ENCODE assay signal across 3 cellular contexts in the genomic region with DNA sequence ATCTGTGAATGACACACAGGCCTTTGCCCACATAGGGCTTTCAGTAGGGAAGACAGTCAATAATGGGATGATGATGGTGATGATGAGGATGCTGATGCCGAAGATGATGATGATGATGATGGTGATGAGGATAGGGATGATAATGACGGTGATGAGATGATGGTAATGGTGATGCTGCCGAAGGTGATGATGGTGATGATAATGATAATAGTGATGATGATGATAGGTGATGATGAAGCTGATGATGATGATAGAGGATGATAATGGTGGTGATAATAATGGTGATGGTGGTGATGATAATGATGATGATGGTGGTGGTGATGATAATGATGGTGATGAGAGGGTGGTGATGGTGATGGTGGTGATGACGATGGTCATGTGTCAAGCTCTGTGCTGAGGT.
TF ChIP-seq lines count a peak whose summit lies in the region.

No MANE protein-coding gene starts in this region.

TF ChIP-seq in SK-N-SH, 30 proteins besides CTCF, POLR2A, EP300 and RAD21:
- TF ChIP-seq TCF12 (IDR thresholded peaks at IDR 0.05), result no peak

TF ChIP-seq in SK-N-SH treated with all-trans-retinoic acid at 6 μM for 48 hours, 23 proteins besides CTCF, POLR2A, EP300 and RAD21:
- TF ChIP-seq CSDC2 (CRISPR knock-in tag; IDR thresholded peaks at IDR 0.05) (no peak), ZNF8 (CRISPR knock-in tag; IDR thresholded peaks at IDR 0.05) (no peak), TCF4 (CRISPR knock-in tag; IDR thresholded peaks at IDR 0.05; ENCODE audit: borderline replicate concordance) (no peak), ZNF565 (CRISPR knock-in tag; conservative IDR thresholded peaks at IDR 0.05; ENCODE audit: low read depth) (no peak)
- TF ChIP-seq, protein P1, sequence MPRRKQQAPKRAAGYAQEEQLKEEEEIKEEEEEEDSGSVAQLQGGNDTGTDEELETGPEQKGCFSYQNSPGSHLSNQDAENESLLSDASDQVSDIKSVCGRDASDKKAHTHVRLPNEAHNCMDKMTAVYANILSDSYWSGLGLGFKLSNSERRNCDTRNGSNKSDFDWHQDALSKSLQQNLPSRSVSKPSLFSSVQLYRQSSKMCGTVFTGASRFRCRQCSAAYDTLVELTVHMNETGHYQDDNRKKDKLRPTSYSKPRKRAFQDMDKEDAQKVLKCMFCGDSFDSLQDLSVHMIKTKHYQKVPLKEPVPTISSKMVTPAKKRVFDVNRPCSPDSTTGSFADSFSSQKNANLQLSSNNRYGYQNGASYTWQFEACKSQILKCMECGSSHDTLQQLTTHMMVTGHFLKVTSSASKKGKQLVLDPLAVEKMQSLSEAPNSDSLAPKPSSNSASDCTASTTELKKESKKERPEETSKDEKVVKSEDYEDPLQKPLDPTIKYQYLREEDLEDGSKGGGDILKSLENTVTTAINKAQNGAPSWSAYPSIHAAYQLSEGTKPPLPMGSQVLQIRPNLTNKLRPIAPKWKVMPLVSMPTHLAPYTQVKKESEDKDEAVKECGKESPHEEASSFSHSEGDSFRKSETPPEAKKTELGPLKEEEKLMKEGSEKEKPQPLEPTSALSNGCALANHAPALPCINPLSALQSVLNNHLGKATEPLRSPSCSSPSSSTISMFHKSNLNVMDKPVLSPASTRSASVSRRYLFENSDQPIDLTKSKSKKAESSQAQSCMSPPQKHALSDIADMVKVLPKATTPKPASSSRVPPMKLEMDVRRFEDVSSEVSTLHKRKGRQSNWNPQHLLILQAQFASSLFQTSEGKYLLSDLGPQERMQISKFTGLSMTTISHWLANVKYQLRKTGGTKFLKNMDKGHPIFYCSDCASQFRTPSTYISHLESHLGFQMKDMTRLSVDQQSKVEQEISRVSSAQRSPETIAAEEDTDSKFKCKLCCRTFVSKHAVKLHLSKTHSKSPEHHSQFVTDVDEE (CRISPR knock-in tag; IDR thresholded peaks at IDR 0.05), result no peak
- TF ChIP-seq, protein P2, sequence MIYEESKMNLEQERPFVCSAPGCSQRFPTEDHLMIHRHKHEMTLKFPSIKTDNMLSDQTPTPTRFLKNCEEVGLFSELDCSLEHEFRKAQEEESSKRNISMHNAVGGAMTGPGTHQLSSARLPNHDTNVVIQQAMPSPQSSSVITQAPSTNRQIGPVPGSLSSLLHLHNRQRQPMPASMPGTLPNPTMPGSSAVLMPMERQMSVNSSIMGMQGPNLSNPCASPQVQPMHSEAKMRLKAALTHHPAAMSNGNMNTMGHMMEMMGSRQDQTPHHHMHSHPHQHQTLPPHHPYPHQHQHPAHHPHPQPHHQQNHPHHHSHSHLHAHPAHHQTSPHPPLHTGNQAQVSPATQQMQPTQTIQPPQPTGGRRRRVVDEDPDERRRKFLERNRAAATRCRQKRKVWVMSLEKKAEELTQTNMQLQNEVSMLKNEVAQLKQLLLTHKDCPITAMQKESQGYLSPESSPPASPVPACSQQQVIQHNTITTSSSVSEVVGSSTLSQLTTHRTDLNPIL (CRISPR knock-in tag; IDR thresholded peaks at IDR 0.05; ENCODE audit: low read depth), result no peak

TF ChIP-seq in IMR-90, 13 proteins besides CTCF, POLR2A, EP300 and RAD21:
- TF ChIP-seq RFX5 (IDR thresholded peaks at IDR 0.05; ENCODE audit: low read depth, low read length) (no peak), SMC3 (IDR thresholded peaks at IDR 0.05; ENCODE audit: low read depth, low read length) (no peak), NFE2L2 (IDR thresholded peaks at IDR 0.05; ENCODE audit: low read depth, low read length) (no peak), RCOR1 (IDR thresholded peaks at IDR 0.05; ENCODE audit: insufficient replicate concordance, low read length) (no peak), MAZ (IDR thresholded peaks at IDR 0.05; ENCODE audit: borderline replicate concordance, low read depth, low read length) (no peak), MXI1 (IDR thresholded peaks at IDR 0.05; ENCODE audit: borderline replicate concordance, low read depth, low read length) (no peak), MAFK (IDR thresholded peaks at IDR 0.05; ENCODE audit: low read depth, low read length) (no peak), CHD1 (IDR thresholded peaks at IDR 0.05; ENCODE audit: low read depth, low read length) (no peak), BHLHE40 (IDR thresholded peaks at IDR 0.05; ENCODE audit: low read depth, low read length) (no peak)
- TF ChIP-seq, protein P3, sequence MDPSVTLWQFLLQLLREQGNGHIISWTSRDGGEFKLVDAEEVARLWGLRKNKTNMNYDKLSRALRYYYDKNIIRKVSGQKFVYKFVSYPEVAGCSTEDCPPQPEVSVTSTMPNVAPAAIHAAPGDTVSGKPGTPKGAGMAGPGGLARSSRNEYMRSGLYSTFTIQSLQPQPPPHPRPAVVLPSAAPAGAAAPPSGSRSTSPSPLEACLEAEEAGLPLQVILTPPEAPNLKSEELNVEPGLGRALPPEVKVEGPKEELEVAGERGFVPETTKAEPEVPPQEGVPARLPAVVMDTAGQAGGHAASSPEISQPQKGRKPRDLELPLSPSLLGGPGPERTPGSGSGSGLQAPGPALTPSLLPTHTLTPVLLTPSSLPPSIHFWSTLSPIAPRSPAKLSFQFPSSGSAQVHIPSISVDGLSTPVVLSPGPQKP (IDR thresholded peaks at IDR 0.05; ENCODE audit: borderline replicate concordance, low read depth, low read length), result no peak
- TF ChIP-seq, protein P4, sequence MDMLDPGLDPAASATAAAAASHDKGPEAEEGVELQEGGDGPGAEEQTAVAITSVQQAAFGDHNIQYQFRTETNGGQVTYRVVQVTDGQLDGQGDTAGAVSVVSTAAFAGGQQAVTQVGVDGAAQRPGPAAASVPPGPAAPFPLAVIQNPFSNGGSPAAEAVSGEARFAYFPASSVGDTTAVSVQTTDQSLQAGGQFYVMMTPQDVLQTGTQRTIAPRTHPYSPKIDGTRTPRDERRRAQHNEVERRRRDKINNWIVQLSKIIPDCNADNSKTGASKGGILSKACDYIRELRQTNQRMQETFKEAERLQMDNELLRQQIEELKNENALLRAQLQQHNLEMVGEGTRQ (IDR thresholded peaks at IDR 0.05; ENCODE audit: low read depth, low read length), result no peak
